1 cellular context compared by ENCODE assay signal in the genomic region with DNA sequence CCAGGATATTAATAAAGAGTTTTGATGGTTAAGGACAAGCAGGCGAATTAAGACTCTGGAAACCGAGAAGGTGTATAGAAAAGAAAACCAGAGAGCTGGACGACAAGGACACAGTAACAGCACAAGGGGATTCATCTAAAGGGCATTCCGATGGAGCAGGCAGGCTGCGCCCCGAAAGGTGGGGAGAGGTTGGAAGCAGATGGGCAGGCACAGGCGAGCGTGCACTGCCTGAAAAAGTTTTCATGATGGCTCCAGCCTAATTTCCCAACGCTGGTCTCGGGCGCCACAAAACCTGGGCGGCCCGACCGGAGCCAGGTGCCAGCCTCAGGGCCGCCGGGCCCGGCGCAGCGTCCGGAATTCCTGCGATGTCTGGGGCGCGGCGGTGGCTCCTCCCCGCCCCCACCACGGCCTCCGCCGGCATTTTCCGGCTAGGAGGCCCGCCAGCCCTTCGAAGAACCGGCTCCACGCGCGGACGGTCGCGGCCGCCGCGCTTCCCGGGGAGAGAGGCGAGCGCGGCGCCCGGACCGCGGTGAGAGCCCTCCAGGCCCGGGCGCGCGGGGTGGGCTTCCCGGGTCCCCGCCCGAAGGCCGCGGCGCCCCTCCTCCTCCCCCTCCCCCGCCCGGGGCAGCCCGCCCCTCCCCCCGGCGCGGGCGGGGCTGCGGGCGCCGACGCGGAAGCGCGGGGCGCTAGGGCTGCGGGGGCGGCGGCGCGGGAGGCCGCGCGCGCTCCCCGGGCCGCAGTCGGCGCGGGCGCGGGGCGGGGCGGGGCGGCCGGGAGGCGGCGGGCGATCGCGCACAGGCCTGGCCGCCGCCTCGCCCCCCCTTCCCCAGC.
TF ChIP-seq lines count a peak whose summit lies in the region.

No MANE protein-coding gene starts in this region.

TF ChIP-seq in HepG2, 621 proteins besides CTCF, POLR2A, EP300 and RAD21 (continued from another document and continues in another):
- TF ChIP-seq, protein P1, sequence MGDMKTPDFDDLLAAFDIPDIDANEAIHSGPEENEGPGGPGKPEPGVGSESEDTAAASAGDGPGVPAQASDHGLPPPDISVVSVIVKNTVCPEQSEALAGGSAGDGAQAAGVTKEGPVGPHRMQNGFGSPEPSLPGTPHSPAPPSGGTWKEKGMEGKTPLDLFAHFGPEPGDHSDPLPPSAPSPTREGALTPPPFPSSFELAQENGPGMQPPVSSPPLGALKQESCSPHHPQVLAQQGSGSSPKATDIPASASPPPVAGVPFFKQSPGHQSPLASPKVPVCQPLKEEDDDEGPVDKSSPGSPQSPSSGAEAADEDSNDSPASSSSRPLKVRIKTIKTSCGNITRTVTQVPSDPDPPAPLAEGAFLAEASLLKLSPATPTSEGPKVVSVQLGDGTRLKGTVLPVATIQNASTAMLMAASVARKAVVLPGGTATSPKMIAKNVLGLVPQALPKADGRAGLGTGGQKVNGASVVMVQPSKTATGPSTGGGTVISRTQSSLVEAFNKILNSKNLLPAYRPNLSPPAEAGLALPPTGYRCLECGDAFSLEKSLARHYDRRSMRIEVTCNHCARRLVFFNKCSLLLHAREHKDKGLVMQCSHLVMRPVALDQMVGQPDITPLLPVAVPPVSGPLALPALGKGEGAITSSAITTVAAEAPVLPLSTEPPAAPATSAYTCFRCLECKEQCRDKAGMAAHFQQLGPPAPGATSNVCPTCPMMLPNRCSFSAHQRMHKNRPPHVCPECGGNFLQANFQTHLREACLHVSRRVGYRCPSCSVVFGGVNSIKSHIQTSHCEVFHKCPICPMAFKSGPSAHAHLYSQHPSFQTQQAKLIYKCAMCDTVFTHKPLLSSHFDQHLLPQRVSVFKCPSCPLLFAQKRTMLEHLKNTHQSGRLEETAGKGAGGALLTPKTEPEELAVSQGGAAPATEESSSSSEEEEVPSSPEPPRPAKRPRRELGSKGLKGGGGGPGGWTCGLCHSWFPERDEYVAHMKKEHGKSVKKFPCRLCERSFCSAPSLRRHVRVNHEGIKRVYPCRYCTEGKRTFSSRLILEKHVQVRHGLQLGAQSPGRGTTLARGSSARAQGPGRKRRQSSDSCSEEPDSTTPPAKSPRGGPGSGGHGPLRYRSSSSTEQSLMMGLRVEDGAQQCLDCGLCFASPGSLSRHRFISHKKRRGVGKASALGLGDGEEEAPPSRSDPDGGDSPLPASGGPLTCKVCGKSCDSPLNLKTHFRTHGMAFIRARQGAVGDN (CRISPR knock-in tag; IDR thresholded peaks at IDR 0.05): peak; percentile 78
- TF ChIP-seq ZNF263 (CRISPR knock-in tag; IDR thresholded peaks at IDR 0.05): no peak
- TF ChIP-seq BCL6 (CRISPR knock-in tag; IDR thresholded peaks at IDR 0.05): peak; percentile 73
- TF ChIP-seq CENPT (CRISPR knock-in tag; IDR thresholded peaks at IDR 0.05; ENCODE audit: low read depth): no peak
- TF ChIP-seq ONECUT2 (CRISPR knock-in tag; IDR thresholded peaks at IDR 0.05): no peak
- TF ChIP-seq, protein P2, sequence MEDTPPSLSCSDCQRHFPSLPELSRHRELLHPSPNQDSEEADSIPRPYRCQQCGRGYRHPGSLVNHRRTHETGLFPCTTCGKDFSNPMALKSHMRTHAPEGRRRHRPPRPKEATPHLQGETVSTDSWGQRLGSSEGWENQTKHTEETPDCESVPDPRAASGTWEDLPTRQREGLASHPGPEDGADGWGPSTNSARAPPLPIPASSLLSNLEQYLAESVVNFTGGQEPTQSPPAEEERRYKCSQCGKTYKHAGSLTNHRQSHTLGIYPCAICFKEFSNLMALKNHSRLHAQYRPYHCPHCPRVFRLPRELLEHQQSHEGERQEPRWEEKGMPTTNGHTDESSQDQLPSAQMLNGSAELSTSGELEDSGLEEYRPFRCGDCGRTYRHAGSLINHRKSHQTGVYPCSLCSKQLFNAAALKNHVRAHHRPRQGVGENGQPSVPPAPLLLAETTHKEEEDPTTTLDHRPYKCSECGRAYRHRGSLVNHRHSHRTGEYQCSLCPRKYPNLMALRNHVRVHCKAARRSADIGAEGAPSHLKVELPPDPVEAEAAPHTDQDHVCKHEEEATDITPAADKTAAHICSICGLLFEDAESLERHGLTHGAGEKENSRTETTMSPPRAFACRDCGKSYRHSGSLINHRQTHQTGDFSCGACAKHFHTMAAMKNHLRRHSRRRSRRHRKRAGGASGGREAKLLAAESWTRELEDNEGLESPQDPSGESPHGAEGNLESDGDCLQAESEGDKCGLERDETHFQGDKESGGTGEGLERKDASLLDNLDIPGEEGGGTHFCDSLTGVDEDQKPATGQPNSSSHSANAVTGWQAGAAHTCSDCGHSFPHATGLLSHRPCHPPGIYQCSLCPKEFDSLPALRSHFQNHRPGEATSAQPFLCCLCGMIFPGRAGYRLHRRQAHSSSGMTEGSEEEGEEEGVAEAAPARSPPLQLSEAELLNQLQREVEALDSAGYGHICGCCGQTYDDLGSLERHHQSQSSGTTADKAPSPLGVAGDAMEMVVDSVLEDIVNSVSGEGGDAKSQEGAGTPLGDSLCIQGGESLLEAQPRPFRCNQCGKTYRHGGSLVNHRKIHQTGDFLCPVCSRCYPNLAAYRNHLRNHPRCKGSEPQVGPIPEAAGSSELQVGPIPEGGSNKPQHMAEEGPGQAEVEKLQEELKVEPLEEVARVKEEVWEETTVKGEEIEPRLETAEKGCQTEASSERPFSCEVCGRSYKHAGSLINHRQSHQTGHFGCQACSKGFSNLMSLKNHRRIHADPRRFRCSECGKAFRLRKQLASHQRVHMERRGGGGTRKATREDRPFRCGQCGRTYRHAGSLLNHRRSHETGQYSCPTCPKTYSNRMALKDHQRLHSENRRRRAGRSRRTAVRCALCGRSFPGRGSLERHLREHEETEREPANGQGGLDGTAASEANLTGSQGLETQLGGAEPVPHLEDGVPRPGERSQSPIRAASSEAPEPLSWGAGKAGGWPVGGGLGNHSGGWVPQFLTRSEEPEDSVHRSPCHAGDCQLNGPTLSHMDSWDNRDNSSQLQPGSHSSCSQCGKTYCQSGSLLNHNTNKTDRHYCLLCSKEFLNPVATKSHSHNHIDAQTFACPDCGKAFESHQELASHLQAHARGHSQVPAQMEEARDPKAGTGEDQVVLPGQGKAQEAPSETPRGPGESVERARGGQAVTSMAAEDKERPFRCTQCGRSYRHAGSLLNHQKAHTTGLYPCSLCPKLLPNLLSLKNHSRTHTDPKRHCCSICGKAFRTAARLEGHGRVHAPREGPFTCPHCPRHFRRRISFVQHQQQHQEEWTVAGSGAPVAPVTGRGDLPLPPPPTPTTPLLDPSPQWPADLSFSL (CRISPR knock-in tag; IDR thresholded peaks at IDR 0.05): no peak
- no peak for TF ChIP-seq ZNF484 (CRISPR knock-in tag; IDR thresholded peaks at IDR 0.05; ENCODE audit: borderline replicate concordance, low read depth)
- TF ChIP-seq RBFOX2 (IDR thresholded peaks at IDR 0.05; ENCODE audit: low read depth, low read length): peak; percentile 86
- TF ChIP-seq, protein P3, sequence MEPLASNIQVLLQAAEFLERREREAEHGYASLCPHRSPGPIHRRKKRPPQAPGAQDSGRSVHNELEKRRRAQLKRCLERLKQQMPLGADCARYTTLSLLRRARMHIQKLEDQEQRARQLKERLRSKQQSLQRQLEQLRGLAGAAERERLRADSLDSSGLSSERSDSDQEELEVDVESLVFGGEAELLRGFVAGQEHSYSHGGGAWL (CRISPR knock-in tag; IDR thresholded peaks at IDR 0.05): 0 out of 2 replicates have a peak, but pooled peaks have one; percentile 41
- TF ChIP-seq SALL2 (CRISPR knock-in tag; IDR thresholded peaks at IDR 0.05): no peak
- TF ChIP-seq NPAS2 (CRISPR knock-in tag; IDR thresholded peaks at IDR 0.05; ENCODE audit: borderline replicate concordance): no peak
- no peak for TF ChIP-seq JARID2 (CRISPR knock-in tag; IDR thresholded peaks at IDR 0.05; ENCODE audit: insufficient replicate concordance)
- TF ChIP-seq ZMAT3 (CRISPR knock-in tag; conservative IDR thresholded peaks at IDR 0.05): 0 out of 2 replicates have a peak, but pooled peaks have one; percentile 44
- 0 out of 2 replicates have a peak, but pooled peaks have one; percentile 16 for TF ChIP-seq ZNF501 (CRISPR knock-in tag; IDR thresholded peaks at IDR 0.05)
- TF ChIP-seq, protein P4, sequence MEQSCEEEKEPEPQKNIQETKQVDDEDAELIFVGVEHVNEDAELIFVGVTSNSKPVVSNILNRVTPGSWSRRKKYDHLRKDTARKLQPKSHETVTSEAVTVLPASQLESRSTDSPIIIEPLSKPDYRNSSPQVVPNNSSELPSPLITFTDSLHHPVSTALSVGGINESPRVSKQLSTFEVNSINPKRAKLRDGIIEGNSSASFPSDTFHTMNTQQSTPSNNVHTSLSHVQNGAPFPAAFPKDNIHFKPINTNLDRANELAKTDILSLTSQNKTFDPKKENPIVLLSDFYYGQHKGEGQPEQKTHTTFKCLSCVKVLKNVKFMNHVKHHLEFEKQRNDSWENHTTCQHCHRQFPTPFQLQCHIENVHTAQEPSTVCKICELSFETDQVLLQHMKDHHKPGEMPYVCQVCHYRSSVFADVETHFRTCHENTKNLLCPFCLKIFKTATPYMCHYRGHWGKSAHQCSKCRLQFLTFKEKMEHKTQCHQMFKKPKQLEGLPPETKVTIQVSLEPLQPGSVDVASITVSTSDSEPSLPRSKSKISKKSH (CRISPR knock-in tag; IDR thresholded peaks at IDR 0.05; ENCODE audit: borderline replicate concordance): no peak
- TF ChIP-seq SP1 (IDR thresholded peaks at IDR 0.05): no peak
- TF ChIP-seq SP1 (CRISPR knock-in tag; IDR thresholded peaks at IDR 0.05): no peak
- TF ChIP-seq, protein P5, sequence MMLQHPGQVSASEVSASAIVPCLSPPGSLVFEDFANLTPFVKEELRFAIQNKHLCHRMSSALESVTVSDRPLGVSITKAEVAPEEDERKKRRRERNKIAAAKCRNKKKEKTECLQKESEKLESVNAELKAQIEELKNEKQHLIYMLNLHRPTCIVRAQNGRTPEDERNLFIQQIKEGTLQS (CRISPR knock-in tag; IDR thresholded peaks at IDR 0.05): peak; percentile 46; the same call in 1 of the 2 replicates
- TF ChIP-seq ZNF331 (CRISPR knock-in tag; IDR thresholded peaks at IDR 0.05): 0 out of 2 replicates have a peak, but pooled peaks have one; percentile 16
- TF ChIP-seq ZNF30 (CRISPR knock-in tag; IDR thresholded peaks at IDR 0.05): no peak
- no peak for TF ChIP-seq ZFP90 (CRISPR knock-in tag; IDR thresholded peaks at IDR 0.05; ENCODE audit: borderline replicate concordance)
- no peak for TF ChIP-seq ZNF230 (CRISPR knock-in tag; IDR thresholded peaks at IDR 0.05)
- peak; percentile 90 for TF ChIP-seq SKI (IDR thresholded peaks at IDR 0.05; ENCODE audit: partially characterized antibody)
- TF ChIP-seq, protein P6, sequence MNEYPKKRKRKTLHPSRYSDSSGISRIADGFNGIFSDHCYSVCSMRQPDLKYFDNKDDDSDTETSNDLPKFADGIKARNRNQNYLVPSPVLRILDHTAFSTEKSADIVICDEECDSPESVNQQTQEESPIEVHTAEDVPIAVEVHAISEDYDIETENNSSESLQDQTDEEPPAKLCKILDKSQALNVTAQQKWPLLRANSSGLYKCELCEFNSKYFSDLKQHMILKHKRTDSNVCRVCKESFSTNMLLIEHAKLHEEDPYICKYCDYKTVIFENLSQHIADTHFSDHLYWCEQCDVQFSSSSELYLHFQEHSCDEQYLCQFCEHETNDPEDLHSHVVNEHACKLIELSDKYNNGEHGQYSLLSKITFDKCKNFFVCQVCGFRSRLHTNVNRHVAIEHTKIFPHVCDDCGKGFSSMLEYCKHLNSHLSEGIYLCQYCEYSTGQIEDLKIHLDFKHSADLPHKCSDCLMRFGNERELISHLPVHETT (CRISPR knock-in tag; conservative IDR thresholded peaks at IDR 0.05): peak; percentile 42; the same call in 1 of the 2 replicates
- no peak for TF ChIP-seq JDP2 (CRISPR knock-in tag; IDR thresholded peaks at IDR 0.05; ENCODE audit: borderline replicate concordance)
- TF ChIP-seq TBP (CRISPR knock-in tag; IDR thresholded peaks at IDR 0.05): no peak
- TF ChIP-seq GABPB1 (CRISPR knock-in tag; IDR thresholded peaks at IDR 0.05): peak; percentile 47
- TF ChIP-seq, protein P7, sequence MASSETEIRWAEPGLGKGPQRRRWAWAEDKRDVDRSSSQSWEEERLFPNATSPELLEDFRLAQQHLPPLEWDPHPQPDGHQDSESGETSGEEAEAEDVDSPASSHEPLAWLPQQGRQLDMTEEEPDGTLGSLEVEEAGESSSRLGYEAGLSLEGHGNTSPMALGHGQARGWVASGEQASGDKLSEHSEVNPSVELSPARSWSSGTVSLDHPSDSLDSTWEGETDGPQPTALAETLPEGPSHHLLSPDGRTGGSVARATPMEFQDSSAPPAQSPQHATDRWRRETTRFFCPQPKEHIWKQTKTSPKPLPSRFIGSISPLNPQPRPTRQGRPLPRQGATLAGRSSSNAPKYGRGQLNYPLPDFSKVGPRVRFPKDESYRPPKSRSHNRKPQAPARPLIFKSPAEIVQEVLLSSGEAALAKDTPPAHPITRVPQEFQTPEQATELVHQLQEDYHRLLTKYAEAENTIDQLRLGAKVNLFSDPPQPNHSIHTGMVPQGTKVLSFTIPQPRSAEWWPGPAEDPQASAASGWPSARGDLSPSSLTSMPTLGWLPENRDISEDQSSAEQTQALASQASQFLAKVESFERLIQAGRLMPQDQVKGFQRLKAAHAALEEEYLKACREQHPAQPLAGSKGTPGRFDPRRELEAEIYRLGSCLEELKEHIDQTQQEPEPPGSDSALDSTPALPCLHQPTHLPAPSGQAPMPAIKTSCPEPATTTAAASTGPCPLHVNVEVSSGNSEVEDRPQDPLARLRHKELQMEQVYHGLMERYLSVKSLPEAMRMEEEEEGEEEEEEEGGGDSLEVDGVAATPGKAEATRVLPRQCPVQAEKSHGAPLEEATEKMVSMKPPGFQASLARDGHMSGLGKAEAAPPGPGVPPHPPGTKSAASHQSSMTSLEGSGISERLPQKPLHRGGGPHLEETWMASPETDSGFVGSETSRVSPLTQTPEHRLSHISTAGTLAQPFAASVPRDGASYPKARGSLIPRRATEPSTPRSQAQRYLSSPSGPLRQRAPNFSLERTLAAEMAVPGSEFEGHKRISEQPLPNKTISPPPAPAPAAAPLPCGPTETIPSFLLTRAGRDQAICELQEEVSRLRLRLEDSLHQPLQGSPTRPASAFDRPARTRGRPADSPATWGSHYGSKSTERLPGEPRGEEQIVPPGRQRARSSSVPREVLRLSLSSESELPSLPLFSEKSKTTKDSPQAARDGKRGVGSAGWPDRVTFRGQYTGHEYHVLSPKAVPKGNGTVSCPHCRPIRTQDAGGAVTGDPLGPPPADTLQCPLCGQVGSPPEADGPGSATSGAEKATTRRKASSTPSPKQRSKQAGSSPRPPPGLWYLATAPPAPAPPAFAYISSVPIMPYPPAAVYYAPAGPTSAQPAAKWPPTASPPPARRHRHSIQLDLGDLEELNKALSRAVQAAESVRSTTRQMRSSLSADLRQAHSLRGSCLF (CRISPR knock-in tag; IDR thresholded peaks at IDR 0.05; ENCODE audit: borderline replicate concordance): no peak
- no peak for TF ChIP-seq SPEN (CRISPR knock-in tag; IDR thresholded peaks at IDR 0.05; ENCODE audit: low read depth)
- TF ChIP-seq, protein P8, sequence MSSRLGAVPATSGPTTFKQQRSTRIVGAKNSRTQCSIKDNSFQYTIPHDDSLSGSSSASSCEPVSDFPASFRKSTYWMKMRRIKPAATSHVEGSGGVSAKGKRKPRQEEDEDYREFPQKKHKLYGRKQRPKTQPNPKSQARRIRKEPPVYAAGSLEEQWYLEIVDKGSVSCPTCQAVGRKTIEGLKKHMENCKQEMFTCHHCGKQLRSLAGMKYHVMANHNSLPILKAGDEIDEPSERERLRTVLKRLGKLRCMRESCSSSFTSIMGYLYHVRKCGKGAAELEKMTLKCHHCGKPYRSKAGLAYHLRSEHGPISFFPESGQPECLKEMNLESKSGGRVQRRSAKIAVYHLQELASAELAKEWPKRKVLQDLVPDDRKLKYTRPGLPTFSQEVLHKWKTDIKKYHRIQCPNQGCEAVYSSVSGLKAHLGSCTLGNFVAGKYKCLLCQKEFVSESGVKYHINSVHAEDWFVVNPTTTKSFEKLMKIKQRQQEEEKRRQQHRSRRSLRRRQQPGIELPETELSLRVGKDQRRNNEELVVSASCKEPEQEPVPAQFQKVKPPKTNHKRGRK (CRISPR knock-in tag; IDR thresholded peaks at IDR 0.05): no peak
- no peak for TF ChIP-seq CHD4 (IDR thresholded peaks at IDR 0.05; ENCODE audit: borderline replicate concordance, low read length)
